In genomic region chr2:74415762-74416395, GRCh38 we compare ENCODE assay signal across 10 cellular contexts. TPM values are rescaled to one million over a fixed set of nuclear protein-coding genes. Genes with fewer than 3 reads are reported as not detected.
A peak's percentile ranks its signal among the peaks of the same experiment; 100 is the strongest.
DNase-seq lines count a peak whose midpoint lies in the region; ATAC-seq and TF ChIP-seq lines count a peak whose summit lies in the region.
"Had no signal": no experiment of that assay in that cellular context is flagged by ENCODE, and none has a peak within 500 bp of the region (broad histone marks: within the 10 kb centered on the region; RNA-seq: fewer than 3 reads in every experiment).

No MANE protein-coding gene starts in this region.

- H3K4me1 ChIP-seq in heart left ventricle (peaks cover 0 to 48% (median 23%) of the 10 kb centered on the region in 12 donors), mucosa of rectum (ENCODE audit: control insufficient read depth in 2 of 2, insufficient read depth in 2 of 2, low read length in 2 of 2) (peaks cover 10 to 19% of the 10 kb centered on the region in 2 donors), vagina (peaks cover 27% of the 10 kb centered on the region), neural progenitor cell (no peaks in the 10 kb centered on the region)

- H3K27ac ChIP-seq in heart left ventricle (peak overlapping the region in 8 of 12 donors; percentile 35 to 83 (median 63)), mucosa of rectum (ENCODE audit: low read depth in 2 of 2, low read length in 2 of 2) (no peak overlapping the region), vagina (peak overlapping the region; percentile 74), neural progenitor cell (no peak overlapping the region)
- H3K27ac ChIP-seq: C4-2B had no signal

- intact Hi-C loops in heart left ventricle (cut with DNase I) (loop anchor here in 2 of 10 donors (2.0 to 5.0 kb wide), 2 partner anchors 23 to 41 kb away; partner anchors contain the start of genes INO80B (in 1 of the 2) and WBP1 (in 1 of the 2)), Right ventricle myocardium inferior (cut with DNase I) (loop anchor here (10.0 kb wide), 1 partner anchor 591 kb away; the partner anchor contains the start of gene STAMBP), vagina (cut with DNase I) (no loop called here)

- no peak overlapping the region for H3K4me2 ChIP-seq in neural progenitor cell

- no peak overlapping the region for H2AFZ ChIP-seq in neural progenitor cell (replicated peaks)

- no peak for TF ChIP-seq POLR2A in heart left ventricle (IDR thresholded peaks at IDR 0.05)
- no peak for TF ChIP-seq POLR2A in vagina (IDR thresholded peaks at IDR 0.05)

- peak in 1 of 4 donors; percentile 6 for ATAC-seq in heart left ventricle
- ATAC-seq in Right ventricle myocardium inferior: no peak

- H3K36me3 ChIP-seq in heart left ventricle: no peaks in the 10 kb centered on the region
- H3K36me3 ChIP-seq in mucosa of rectum (ENCODE audit: control insufficient read depth in 2 of 2, insufficient read depth in 2 of 2, low read length in 2 of 2): no peaks in the 10 kb centered on the region
- H3K36me3 ChIP-seq in vagina: no peaks in the 10 kb centered on the region
- H3K36me3 ChIP-seq in neural progenitor cell: no peaks in the 10 kb centered on the region

- H3F3A ChIP-seq in neural progenitor cell (ENCODE audit: low read depth): peaks cover 5% of the 10 kb centered on the region

- peaks cover 5% of the 10 kb centered on the region for H3K27me3 Mint-ChIP-seq in neural progenitor cell (ENCODE audit: insufficient read depth, low read depth)
- H3K27me3 Mint-ChIP-seq: type B pancreatic cell had no signal

- H3K4me1 Mint-ChIP-seq in neural progenitor cell: peaks cover 7% of the 10 kb centered on the region

- TF ChIP-seq CTCF in heart left ventricle (IDR thresholded peaks at IDR 0.05) (no peak), vagina (IDR thresholded peaks at IDR 0.05) (no peak), neural progenitor cell (IDR thresholded peaks at IDR 0.05) (no peak)

- H3K27me3 ChIP-seq in heart left ventricle (no peaks in the 10 kb centered on the region), mucosa of rectum (ENCODE audit: control insufficient read depth in 2 of 2, insufficient read depth in 2 of 2, low read length in 2 of 2) (no peaks in the 10 kb centered on the region), vagina (no peaks in the 10 kb centered on the region), neural progenitor cell (peaks cover 7% of the 10 kb centered on the region)

- no peaks in the 10 kb centered on the region for H3K36me3 Mint-ChIP-seq in neural progenitor cell
- H3K36me3 Mint-ChIP-seq: type B pancreatic cell had no signal

- H3K9me3 Mint-ChIP-seq in neural progenitor cell: no peaks in the 10 kb centered on the region
- H3K9me3 Mint-ChIP-seq: type B pancreatic cell had no signal

- peak overlapping the region; percentile 42 to 77 (median 65) for H3K4me3 ChIP-seq in heart left ventricle
- peak overlapping the region; percentile 60 to 68 for H3K4me3 ChIP-seq in mucosa of rectum (ENCODE audit: low read length in 2 of 2)
- peak overlapping the region; percentile 63 to 65 for H3K4me3 ChIP-seq in vagina
- no peak overlapping the region for H3K4me3 ChIP-seq in neural progenitor cell

- H3K9ac ChIP-seq in mucosa of rectum (ENCODE audit: low read depth in 1 of 2, low read length in 2 of 2): peak overlapping the region; percentile 38 to 62
- no peak overlapping the region for H3K9ac ChIP-seq in neural progenitor cell

- DNase-seq in heart left ventricle (no peak), Right ventricle myocardium inferior (ENCODE audit: missing footprints) (no peak), cerebellum (ENCODE audit: low spot score) (peak; percentile 41), vagina (ENCODE audit: extremely low spot score in 2 of 2) (no peak), hippocampal formation (lab: John Stamatoyannopoulos, UW) (no peak), MV-4-11 (lab: John Stamatoyannopoulos, UW) (no peak), neural progenitor cell (ENCODE audit: low spot score) (no peak)

- H3K9me3 ChIP-seq in heart left ventricle (no peaks in the 10 kb centered on the region), mucosa of rectum (ENCODE audit: control insufficient read depth in 2 of 2, low read length in 2 of 2) (no peaks in the 10 kb centered on the region), vagina (no peaks in the 10 kb centered on the region), neural progenitor cell (ENCODE audit: low read depth) (no peaks in the 10 kb centered on the region)

- H4K20me1 ChIP-seq in neural progenitor cell (ENCODE audit: low read depth): no peaks in the 10 kb centered on the region

- H3K79me2 ChIP-seq in neural progenitor cell (ENCODE audit: low read depth): no peaks in the 10 kb centered on the region

- 55 to 73% (median 59%) methylated on average over 34 to 35 of the region's 35 CpGs for WGBS in heart left ventricle, 4 donors

- H3K4me3 Mint-ChIP-seq in neural progenitor cell: no peak overlapping the region
- H3K4me3 Mint-ChIP-seq: type B pancreatic cell had no signal

- H3K27ac Mint-ChIP-seq in neural progenitor cell: no peak overlapping the region
- H3K27ac Mint-ChIP-seq: type B pancreatic cell had no signal

RNA-seq across cellular contexts. Expression of gene C2orf81, which starts 5.5 kb away (rescaled TPM):
- total RNA-seq in heart left ventricle (1 to 10 TPM in 3 of 9 donors, under 1 TPM in 6; 0.48 to 2.3 (median 0.85) TPM), Right ventricle myocardium inferior (1.1 TPM), cerebellum (1.1 TPM), vagina (2.7 TPM), neural progenitor cell (ENCODE audit: low replicate concordance) (1.8 and 6.0 TPM in 2 replicates)
- polyA plus RNA-seq in heart left ventricle: 1 to 10 TPM in 1 of 2 donors, under 1 TPM in 1; 0.91 to 1.1 TPM

RNA-seq across cellular contexts. Expression of gene WDR54, which starts 5.7 kb away (rescaled TPM):
- total RNA-seq in heart left ventricle: 1 to 10 TPM; 1.5 to 5.1 (median 3.0) TPM
- 1 to 10 TPM; 1.4 to 6.5 TPM for polyA plus RNA-seq in heart left ventricle
- 3.0 TPM for total RNA-seq in Right ventricle myocardium inferior
- 18.3 TPM for total RNA-seq in cerebellum
- total RNA-seq in vagina: 8.8 TPM
- total RNA-seq in neural progenitor cell (ENCODE audit: low replicate concordance): 88.1 and 138 TPM in 2 replicates

RNA-seq across cellular contexts. Expression of gene RTKN, which starts 25.9 kb away (rescaled TPM):
- total RNA-seq in heart left ventricle (10 to 100 TPM; 10.9 to 19.6 (median 15.3) TPM), Right ventricle myocardium inferior (16.4 TPM), cerebellum (11.0 TPM), vagina (24.6 TPM), neural progenitor cell (ENCODE audit: low replicate concordance) (11.4 and 40.0 TPM in 2 replicates)
- polyA plus RNA-seq in heart left ventricle: 10 to 100 TPM; 18.0 to 27.6 TPM

RNA-seq across cellular contexts. Expression of gene DCTN1, which starts 35.8 kb away (rescaled TPM):
- 100 to 1,000 TPM; 129 to 376 (median 211) TPM for total RNA-seq in heart left ventricle
- polyA plus RNA-seq in heart left ventricle: 100 to 1,000 TPM; 149 to 171 TPM
- 182 TPM for total RNA-seq in Right ventricle myocardium inferior
- 99.1 TPM for total RNA-seq in cerebellum
- 95.0 TPM for total RNA-seq in vagina
- total RNA-seq in neural progenitor cell (ENCODE audit: low replicate concordance): 100 and 134 TPM in 2 replicates

RNA-seq across cellular contexts. Expression of gene INO80B, which starts 39.0 kb away (rescaled TPM):
- total RNA-seq in heart left ventricle: 10 to 100 TPM; 11.7 to 29.2 (median 21.3) TPM
- polyA plus RNA-seq in heart left ventricle: 10 to 100 TPM; 26.1 to 28.5 TPM
- 15.7 TPM for total RNA-seq in Right ventricle myocardium inferior
- 9.2 TPM for total RNA-seq in cerebellum
- total RNA-seq in vagina: 32.7 TPM
- total RNA-seq in neural progenitor cell (ENCODE audit: low replicate concordance): 8.7 and 15.9 TPM in 2 replicates

Comparison
In these comparisons a context has a peak if more than half of its experiments do, and no peak if none do; other contexts are left out.
1. H3K27ac ChIP-seq: peak in heart left ventricle (8 of 12) and vagina (single experiment); none in mucosa of rectum (0 of 2) and neural progenitor cell (single experiment).